In genomic region chr16:19186403-19186802, GRCh38 we compare ENCODE assay signal across 24 cellular contexts. TPM values are rescaled to one million over a fixed set of nuclear protein-coding genes. Genes with fewer than 3 reads are reported as not detected.
"Had no signal": no experiment of that assay in that cellular context is flagged by ENCODE, and none has a peak within 500 bp of the region (broad histone marks: within the 10 kb centered on the region; RNA-seq: fewer than 3 reads in every experiment).

No MANE protein-coding gene starts in this region.

- DNase-seq: activated CD4-positive, alpha-beta memory T cell treated with anti-CD3 and anti-CD28 coated beads, Interleukin-2, amount 10 ng/mL, durations not matched to agents 7 days and 5 days; activated CD4-positive, alpha-beta T cell treated with anti-CD3 and anti-CD28 coated beads for 36 hours; activated CD4-positive, alpha-beta T cell treated with anti-CD3 and anti-CD28 coated beads, Interleukin-2, amount 50 U/mL, for 1 hour; activated gamma-delta T cell treated with Interleukin-2 at 50 U/mL for 16 hours; activated naive CD4-positive, alpha-beta T cell treated with anti-CD3 and anti-CD28 coated beads, Interleukin-2, amount 10 ng/mL, durations not matched to agents 7 days and 5 days; activated naive CD8-positive, alpha-beta T cell treated with anti-CD3 and anti-CD28 coated beads for 36 hours; activated T-cell treated with anti-CD3 and anti-CD28 coated beads for 4 hours; activated T-cell treated with anti-CD3 and anti-CD28 coated beads, Interleukin-2, amount 50 U/mL, for 48 hours; central memory CD4-positive, alpha-beta T cell; NCI-H1092; NCI-H1694 treated with DMSO at 0.1 percent for 48 hours; NCI-H2029 treated with DMSO at 0.1 percent for 48 hours; NCI-H446; NCI-H524; NCI-H748 treated with DMSO at 0.1 percent for 48 hours; T-cell; T-helper 2 cell; T1000 had no signal

- ATAC-seq: activated CD4-positive, alpha-beta T cell treated with anti-CD3 and anti-CD28 coated beads for 36 hours; activated T-helper 17 cell treated with anti-CD3 and anti-CD28 coated beads, Interleukin-2, amount 50 U/mL, for 72 hours; T-cell had no signal

- H3K4me1 Mint-ChIP-seq: activated naive CD4-positive, alpha-beta T cell treated with anti-CD3 and anti-CD28 coated beads, Interleukin-2, amount 10 ng/mL, durations not matched to agents 7 days and 5 days; activated T-helper 17 cell treated with anti-CD3 and anti-CD28 coated beads, Interleukin-2, amount 50 U/mL, for 72 hours had no signal

- H3K27ac ChIP-seq: KMS-11, SK-N-MC, VCaP had no signal

- H3K27me3 Mint-ChIP-seq: activated CD4-positive, alpha-beta memory T cell treated with anti-CD3 and anti-CD28 coated beads, Interleukin-2, amount 10 ng/mL, durations not matched to agents 7 days and 5 days; activated naive CD4-positive, alpha-beta T cell treated with anti-CD3 and anti-CD28 coated beads, Interleukin-2, amount 10 ng/mL, durations not matched to agents 7 days and 5 days had no signal

- H3K36me3 Mint-ChIP-seq: activated naive CD4-positive, alpha-beta T cell treated with anti-CD3 and anti-CD28 coated beads, Interleukin-2, amount 10 ng/mL, durations not matched to agents 7 days and 5 days; T-cell had no signal

- H3K9me3 Mint-ChIP-seq: activated naive CD8-positive, alpha-beta T cell treated with anti-CD3 and anti-CD28 coated beads for 36 hours; activated T-helper 17 cell treated with anti-CD3 and anti-CD28 coated beads, Interleukin-2, amount 50 U/mL, for 72 hours had no signal

- H3K9ac ChIP-seq: KMS-11 had no signal

- H3K27ac Mint-ChIP-seq: activated CD4-positive, alpha-beta memory T cell treated with anti-CD3 and anti-CD28 coated beads, Interleukin-2, amount 10 ng/mL, durations not matched to agents 7 days and 5 days; activated CD4-positive, alpha-beta T cell treated with anti-CD3 and anti-CD28 coated beads for 36 hours; activated naive CD4-positive, alpha-beta T cell treated with anti-CD3 and anti-CD28 coated beads, Interleukin-2, amount 10 ng/mL, durations not matched to agents 7 days and 5 days; activated naive CD8-positive, alpha-beta T cell treated with anti-CD3 and anti-CD28 coated beads for 36 hours; activated T-helper 17 cell treated with anti-CD3 and anti-CD28 coated beads, Interleukin-2, amount 50 U/mL, for 72 hours; T-cell had no signal

- H3K4me2 ChIP-seq: KMS-11 had no signal

- H3K4me3 Mint-ChIP-seq: activated CD4-positive, alpha-beta memory T cell treated with anti-CD3 and anti-CD28 coated beads, Interleukin-2, amount 10 ng/mL, durations not matched to agents 7 days and 5 days; activated CD4-positive, alpha-beta T cell treated with anti-CD3 and anti-CD28 coated beads for 36 hours; activated naive CD4-positive, alpha-beta T cell treated with anti-CD3 and anti-CD28 coated beads, Interleukin-2, amount 10 ng/mL, durations not matched to agents 7 days and 5 days; activated naive CD8-positive, alpha-beta T cell treated with anti-CD3 and anti-CD28 coated beads for 36 hours; activated T-helper 17 cell treated with anti-CD3 and anti-CD28 coated beads, Interleukin-2, amount 50 U/mL, for 72 hours; T-cell had no signal

- H3K4me3 ChIP-seq: SK-N-MC had no signal

RNA-seq across cellular contexts. Expression of gene SYT17, which starts 18.4 kb away (rescaled TPM):
- total RNA-seq: activated CD4-positive, alpha-beta memory T cell treated with anti-CD3 and anti-CD28 coated beads, Interleukin-2, amount 10 ng/mL, durations not matched to agents 7 days and 5 days; activated CD4-positive, alpha-beta T cell treated with anti-CD3 and anti-CD28 coated beads for 36 hours; activated CD8-positive, alpha-beta memory T cell treated with anti-CD3 and anti-CD28 coated beads for 36 hours; activated T-helper 17 cell treated with anti-CD3 and anti-CD28 coated beads, Interleukin-2, amount 50 U/mL, for 72 hours; MCF 10A had no signal
